Comparison of ENCODE assay signal across 3 cellular contexts in genomic region chr9:131034749-131035148, GRCh38. TPM values are rescaled to one million over a fixed set of nuclear protein-coding genes. Genes with fewer than 3 reads are reported as not detected.
"Had no signal": no experiment of that assay in that cellular context is flagged by ENCODE, and none has a peak within 500 bp of the region (broad histone marks: within the 10 kb centered on the region; RNA-seq: fewer than 3 reads in every experiment).

No MANE protein-coding gene starts in this region.

RNA-seq across cellular contexts. Expression of gene LAMC3, which starts 25.8 kb away (rescaled TPM):
- total RNA-seq: activated B cell treated with CpG ODN at 0.5 μM for 24 hours; activated CD4-positive, alpha-beta memory T cell treated with anti-CD3 and anti-CD28 coated beads, Interleukin-2, amount 10 ng/mL, durations not matched to agents 7 days and 5 days; activated CD8-positive, alpha-beta T cell treated with anti-CD3 and anti-CD28 coated beads, Interleukin-2, amount 10 ng/mL, durations not matched to agents 7 days and 5 days had no signal
